In the genomic region with DNA sequence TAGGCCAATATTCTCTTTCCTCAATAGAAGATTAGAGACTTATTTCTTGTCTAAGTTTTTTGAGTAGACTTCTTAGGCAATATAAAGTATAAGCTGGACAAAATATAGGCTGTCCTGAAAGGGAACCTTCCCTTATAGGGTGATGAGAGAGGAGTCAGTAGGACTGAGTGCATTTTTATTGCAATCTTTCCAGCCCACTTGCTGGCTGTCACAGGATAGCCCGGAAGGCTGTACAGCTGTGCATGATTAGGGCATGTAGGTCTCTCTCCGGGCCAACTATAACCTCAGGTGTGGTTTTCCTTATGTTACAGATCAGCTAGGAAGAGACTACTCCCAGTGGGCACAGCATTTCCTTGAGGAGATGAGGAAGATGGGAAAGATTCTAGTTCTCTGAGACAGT, we compare ENCODE assay signal across 32 cellular contexts.
"Had no signal": no experiment of that assay in that cellular context is flagged by ENCODE, and none has a peak within 500 bp of the region (broad histone marks: within the 10 kb centered on the region; RNA-seq: fewer than 3 reads in every experiment).

No MANE protein-coding gene starts in this region.

- H3K9me3 Mint-ChIP-seq: activated CD4-positive, alpha-beta memory T cell treated with anti-CD3 and anti-CD28 coated beads, Interleukin-2, amount 10 ng/mL, durations not matched to agents 7 days and 5 days; activated naive CD4-positive, alpha-beta T cell treated with anti-CD3 and anti-CD28 coated beads, Interleukin-2, amount 10 ng/mL, durations not matched to agents 7 days and 5 days; brain had no signal

- H3K4me1 Mint-ChIP-seq: brain had no signal

- H3K36me3 ChIP-seq: Peyer's patch, WERI-Rb-1 had no signal

- H3K27ac Mint-ChIP-seq: activated CD4-positive, alpha-beta memory T cell treated with anti-CD3 and anti-CD28 coated beads, Interleukin-2, amount 10 ng/mL, durations not matched to agents 7 days and 5 days; activated CD8-positive, alpha-beta memory T cell treated with anti-CD3 and anti-CD28 coated beads, Interleukin-2, amount 10 ng/mL, durations not matched to agents 7 days and 5 days; activated naive CD4-positive, alpha-beta T cell treated with anti-CD3 and anti-CD28 coated beads, Interleukin-2, amount 10 ng/mL, durations not matched to agents 7 days and 5 days; activated naive CD8-positive, alpha-beta T cell treated with anti-CD3 and anti-CD28 coated beads for 36 hours had no signal

- H3K4me1 ChIP-seq: Peyer's patch had no signal

- H3K4me3 Mint-ChIP-seq: activated CD4-positive, alpha-beta memory T cell treated with anti-CD3 and anti-CD28 coated beads, Interleukin-2, amount 10 ng/mL, durations not matched to agents 7 days and 5 days; activated CD8-positive, alpha-beta memory T cell treated with anti-CD3 and anti-CD28 coated beads, Interleukin-2, amount 10 ng/mL, durations not matched to agents 7 days and 5 days; activated naive CD4-positive, alpha-beta T cell treated with anti-CD3 and anti-CD28 coated beads, Interleukin-2, amount 10 ng/mL, durations not matched to agents 7 days and 5 days; activated naive CD8-positive, alpha-beta T cell treated with anti-CD3 and anti-CD28 coated beads for 36 hours; brain had no signal

- DNase-seq: activated CD4-positive, alpha-beta memory T cell treated with anti-CD3 and anti-CD28 coated beads, Interleukin-2, amount 10 ng/mL, durations not matched to agents 7 days and 5 days; activated CD4-positive, alpha-beta T cell treated with anti-CD3 and anti-CD28 coated beads for 1 hour; activated CD4-positive, alpha-beta T cell treated with anti-CD3 and anti-CD28 coated beads for 48 hours; activated CD4-positive, CD25-positive, alpha-beta regulatory T cell; activated CD8-positive, alpha-beta memory T cell treated with anti-CD3 and anti-CD28 coated beads for 24 hours; activated CD8-positive, alpha-beta memory T cell treated with anti-CD3 and anti-CD28 coated beads, Interleukin-2, amount 10 ng/mL, durations not matched to agents 7 days and 5 days; activated CD8-positive, alpha-beta memory T cell treated with anti-CD3 and anti-CD28 coated beads, Interleukin-2, amount 50 U/mL, for 48 hours; activated effector memory CD4-positive, alpha-beta T cell treated with Interleukin-2 at 50 U/mL for 16 hours; activated naive CD4-positive, alpha-beta T cell treated with anti-CD3 and anti-CD28 coated beads, Interleukin-2, amount 10 ng/mL, durations not matched to agents 7 days and 5 days; activated naive CD8-positive, alpha-beta T cell treated with anti-CD3 and anti-CD28 coated beads for 36 hours; activated T-cell treated with anti-CD3 and anti-CD28 coated beads, Interleukin-2, amount 50 U/mL, for 48 hours; amygdala; central memory CD4-positive, alpha-beta T cell; Kasumi-1; KG1; MM.1S; MV-4-11; NCI-H1092; NCI-H1436 treated with DMSO at 0.1 percent for 48 hours; NCI-H1694 treated with DMSO at 0.1 percent for 48 hours; NCI-H2029; NCI-H345; Peyer's patch; SIG-M5; SW 1271; T-helper 1 cell; T-helper 2 cell; T-helper 9 cell had no signal

- H3K36me3 Mint-ChIP-seq: activated CD8-positive, alpha-beta memory T cell treated with anti-CD3 and anti-CD28 coated beads, Interleukin-2, amount 10 ng/mL, durations not matched to agents 7 days and 5 days; activated naive CD4-positive, alpha-beta T cell treated with anti-CD3 and anti-CD28 coated beads, Interleukin-2, amount 10 ng/mL, durations not matched to agents 7 days and 5 days; activated naive CD8-positive, alpha-beta T cell treated with anti-CD3 and anti-CD28 coated beads for 36 hours; brain had no signal

- H3K4me3 ChIP-seq: Peyer's patch had no signal

- ATAC-seq: activated CD8-positive, alpha-beta memory T cell treated with anti-CD3 and anti-CD28 coated beads, Interleukin-2, amount 10 ng/mL, durations not matched to agents 7 days and 5 days; Right ventricle myocardium inferior had no signal

- H3K27me3 Mint-ChIP-seq: activated CD4-positive, alpha-beta memory T cell treated with anti-CD3 and anti-CD28 coated beads, Interleukin-2, amount 10 ng/mL, durations not matched to agents 7 days and 5 days; activated CD8-positive, alpha-beta memory T cell treated with anti-CD3 and anti-CD28 coated beads, Interleukin-2, amount 10 ng/mL, durations not matched to agents 7 days and 5 days; activated naive CD4-positive, alpha-beta T cell treated with anti-CD3 and anti-CD28 coated beads, Interleukin-2, amount 10 ng/mL, durations not matched to agents 7 days and 5 days had no signal

- H3K9me3 ChIP-seq: Peyer's patch had no signal

- H3K27ac ChIP-seq: Peyer's patch, RWPE1, WERI-Rb-1 had no signal

- H3K27me3 ChIP-seq: Peyer's patch had no signal
